In the genomic region with DNA sequence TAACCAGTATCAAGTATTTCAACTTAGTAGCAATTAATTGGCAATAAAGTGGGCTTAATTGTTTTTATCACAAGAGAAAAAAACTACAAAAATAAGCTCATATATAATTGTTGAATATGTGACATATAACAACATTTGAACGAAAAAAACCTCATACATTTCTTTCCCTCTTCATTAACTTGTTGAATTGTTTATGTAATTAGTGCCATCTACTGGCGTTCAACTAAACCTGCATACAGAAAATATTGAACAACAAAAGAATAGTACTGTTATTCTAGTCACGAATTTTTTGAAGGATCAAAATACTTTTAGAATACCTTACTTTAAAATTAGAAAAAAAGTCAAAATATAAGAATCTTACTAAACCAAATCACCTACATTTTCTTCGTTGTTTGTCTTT, we compare ENCODE assay signal across 9 cellular contexts.
DNase-seq lines count a peak whose midpoint lies in the region; ATAC-seq and TF ChIP-seq lines count a peak whose summit lies in the region.
"Had no signal": no experiment of that assay in that cellular context is flagged by ENCODE, and none has a peak within 500 bp of the region (broad histone marks: within the 10 kb centered on the region; RNA-seq: fewer than 3 reads in every experiment).

No MANE protein-coding gene starts in this region.

- H3K27me3 Mint-ChIP-seq in nephron (ENCODE audit: low read depth) (no peaks in the 10 kb centered on the region), WTC11 (ENCODE audit: low read depth) (no peaks in the 10 kb centered on the region; the same call in 1 of the 2 replicates)
- H3K27me3 Mint-ChIP-seq: activated B cell treated with CpG ODN at 0.5 μM for 24 hours had no signal

- POLR2A ChIA-PET in WTC11 (lab: Charles Lee) = no interaction called here

- H3K36me3 Mint-ChIP-seq in nephron (ENCODE audit: low read depth) = peaks cover 3% of the 10 kb centered on the region
- no peaks in the 10 kb centered on the region for H3K36me3 Mint-ChIP-seq in WTC11

- ATAC-seq in WTC11 = no peak

- TF ChIP-seq CTCF in cardiac fibroblast (IDR thresholded peaks at IDR 0.05; ENCODE audit: low read depth, low read length) (peak; percentile 35), nephron (IDR thresholded peaks at IDR 0.05; ENCODE audit: unreplicated experiment in 3 of 3) (peak; percentile 50 to 64 (median 50)), WTC11 (IDR thresholded peaks at IDR 0.05) (no peak), vagina (IDR thresholded peaks at IDR 0.05) (peak in 1 of 3 experiments; percentile 11)

- H3K4me3 Mint-ChIP-seq in nephron (no peak overlapping the region), WTC11 (no peak overlapping the region)
- H3K4me3 Mint-ChIP-seq: activated B cell treated with CpG ODN at 0.5 μM for 24 hours had no signal

- no peaks in the 10 kb centered on the region for H3K36me3 ChIP-seq in vagina

- no peak overlapping the region for H3K27ac ChIP-seq in vagina

- no peaks in the 10 kb centered on the region for H3K4me1 Mint-ChIP-seq in nephron
- H3K4me1 Mint-ChIP-seq in WTC11 = peaks cover 4% of the 10 kb centered on the region
- H3K4me1 Mint-ChIP-seq: activated B cell treated with CpG ODN at 0.5 μM for 24 hours had no signal

- H3K27me3 ChIP-seq in vagina = no peaks in the 10 kb centered on the region

- DNase-seq in NCI-H510A treated with DMSO at 0.1 percent for 48 hours (lab: John Stamatoyannopoulos, UW) (peak; percentile 42), NCI-H510A (lab: John Stamatoyannopoulos, UW) (no peak), NCI-H2107 (lab: John Stamatoyannopoulos, UW) (peak; percentile 0), cardiac fibroblast (ENCODE audit: low read depth in 2 of 2) (peak; percentile 43 to 52), WTC11 (ENCODE audit: low spot score) (no peak), vagina (ENCODE audit: extremely low spot score in 2 of 2) (no peak)
- DNase-seq in effector CD4-positive, alpha-beta T cell = no peak
- DNase-seq: activated B cell treated with CpG ODN at 0.5 μM for 24 hours had no signal

- TF ChIP-seq POLR2A in vagina (IDR thresholded peaks at IDR 0.05) = no peak

- intact Hi-C loops in vagina (cut with DNase I) = no loop called here

- no peaks in the 10 kb centered on the region for H3K4me1 ChIP-seq in vagina

- H3K4me3 ChIP-seq in cardiac fibroblast (replicated peaks in 1 of 2; ENCODE audit: low read depth in 2 of 2, low read length in 2 of 2) (no peak overlapping the region), vagina (no peak overlapping the region)

- H3K27ac Mint-ChIP-seq in nephron (no peak overlapping the region), WTC11 (no peak overlapping the region)
- H3K27ac Mint-ChIP-seq: activated B cell treated with CpG ODN at 0.5 μM for 24 hours had no signal

- H3K9me3 Mint-ChIP-seq in nephron = no peaks in the 10 kb centered on the region
- peaks cover 12% of the 10 kb centered on the region for H3K9me3 Mint-ChIP-seq in WTC11
- H3K9me3 Mint-ChIP-seq: activated B cell treated with CpG ODN at 0.5 μM for 24 hours had no signal

- no peaks in the 10 kb centered on the region for H3K9me3 ChIP-seq in vagina

- CTCF ChIA-PET in WTC11 (lab: Charles Lee) = no interaction called here

TF ChIP-seq in WTC11, 78 proteins besides CTCF, POLR2A, EP300 and RAD21:
- TF ChIP-seq NFYB (CRISPR knock-in tag; conservative IDR thresholded peaks at IDR 0.05; ENCODE audit: low read depth) (no peak), MYBL2 (CRISPR knock-in tag; IDR thresholded peaks at IDR 0.05) (no peak), GABPB1 (CRISPR knock-in tag; IDR thresholded peaks at IDR 0.05) (no peak), ZNF416 (CRISPR knock-in tag; IDR thresholded peaks at IDR 0.05) (no peak), IRF2 (CRISPR knock-in tag; IDR thresholded peaks at IDR 0.05; ENCODE audit: borderline replicate concordance, low read depth) (no peak), NR1H2 (CRISPR knock-in tag; IDR thresholded peaks at IDR 0.05) (no peak), EMX1 (CRISPR knock-in tag; IDR thresholded peaks at IDR 0.05) (no peak), TP53 (CRISPR knock-in tag; IDR thresholded peaks at IDR 0.05) (no peak), CBFB (CRISPR knock-in tag; IDR thresholded peaks at IDR 0.05; ENCODE audit: low read depth) (no peak), ZNF396 (CRISPR knock-in tag; IDR thresholded peaks at IDR 0.05; ENCODE audit: borderline replicate concordance) (no peak)
- TF ChIP-seq, protein P1, sequence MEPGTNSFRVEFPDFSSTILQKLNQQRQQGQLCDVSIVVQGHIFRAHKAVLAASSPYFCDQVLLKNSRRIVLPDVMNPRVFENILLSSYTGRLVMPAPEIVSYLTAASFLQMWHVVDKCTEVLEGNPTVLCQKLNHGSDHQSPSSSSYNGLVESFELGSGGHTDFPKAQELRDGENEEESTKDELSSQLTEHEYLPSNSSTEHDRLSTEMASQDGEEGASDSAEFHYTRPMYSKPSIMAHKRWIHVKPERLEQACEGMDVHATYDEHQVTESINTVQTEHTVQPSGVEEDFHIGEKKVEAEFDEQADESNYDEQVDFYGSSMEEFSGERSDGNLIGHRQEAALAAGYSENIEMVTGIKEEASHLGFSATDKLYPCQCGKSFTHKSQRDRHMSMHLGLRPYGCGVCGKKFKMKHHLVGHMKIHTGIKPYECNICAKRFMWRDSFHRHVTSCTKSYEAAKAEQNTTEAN (CRISPR knock-in tag; IDR thresholded peaks at IDR 0.05) = no peak
- TF ChIP-seq, protein P2, sequence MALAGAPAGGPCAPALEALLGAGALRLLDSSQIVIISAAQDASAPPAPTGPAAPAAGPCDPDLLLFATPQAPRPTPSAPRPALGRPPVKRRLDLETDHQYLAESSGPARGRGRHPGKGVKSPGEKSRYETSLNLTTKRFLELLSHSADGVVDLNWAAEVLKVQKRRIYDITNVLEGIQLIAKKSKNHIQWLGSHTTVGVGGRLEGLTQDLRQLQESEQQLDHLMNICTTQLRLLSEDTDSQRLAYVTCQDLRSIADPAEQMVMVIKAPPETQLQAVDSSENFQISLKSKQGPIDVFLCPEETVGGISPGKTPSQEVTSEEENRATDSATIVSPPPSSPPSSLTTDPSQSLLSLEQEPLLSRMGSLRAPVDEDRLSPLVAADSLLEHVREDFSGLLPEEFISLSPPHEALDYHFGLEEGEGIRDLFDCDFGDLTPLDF (CRISPR knock-in tag; IDR thresholded peaks at IDR 0.05) = no peak
- TF ChIP-seq, protein P3, sequence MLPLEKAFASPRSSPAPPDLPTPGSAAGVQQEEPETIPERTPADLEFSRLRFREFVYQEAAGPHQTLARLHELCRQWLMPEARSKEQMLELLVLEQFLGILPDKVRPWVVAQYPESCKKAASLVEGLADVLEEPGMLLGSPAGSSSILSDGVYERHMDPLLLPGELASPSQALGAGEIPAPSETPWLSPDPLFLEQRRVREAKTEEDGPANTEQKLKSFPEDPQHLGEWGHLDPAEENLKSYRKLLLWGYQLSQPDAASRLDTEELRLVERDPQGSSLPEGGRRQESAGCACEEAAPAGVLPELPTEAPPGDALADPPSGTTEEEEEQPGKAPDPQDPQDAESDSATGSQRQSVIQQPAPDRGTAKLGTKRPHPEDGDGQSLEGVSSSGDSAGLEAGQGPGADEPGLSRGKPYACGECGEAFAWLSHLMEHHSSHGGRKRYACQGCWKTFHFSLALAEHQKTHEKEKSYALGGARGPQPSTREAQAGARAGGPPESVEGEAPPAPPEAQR (CRISPR knock-in tag; IDR thresholded peaks at IDR 0.05) = no peak
- TF ChIP-seq, protein P4, sequence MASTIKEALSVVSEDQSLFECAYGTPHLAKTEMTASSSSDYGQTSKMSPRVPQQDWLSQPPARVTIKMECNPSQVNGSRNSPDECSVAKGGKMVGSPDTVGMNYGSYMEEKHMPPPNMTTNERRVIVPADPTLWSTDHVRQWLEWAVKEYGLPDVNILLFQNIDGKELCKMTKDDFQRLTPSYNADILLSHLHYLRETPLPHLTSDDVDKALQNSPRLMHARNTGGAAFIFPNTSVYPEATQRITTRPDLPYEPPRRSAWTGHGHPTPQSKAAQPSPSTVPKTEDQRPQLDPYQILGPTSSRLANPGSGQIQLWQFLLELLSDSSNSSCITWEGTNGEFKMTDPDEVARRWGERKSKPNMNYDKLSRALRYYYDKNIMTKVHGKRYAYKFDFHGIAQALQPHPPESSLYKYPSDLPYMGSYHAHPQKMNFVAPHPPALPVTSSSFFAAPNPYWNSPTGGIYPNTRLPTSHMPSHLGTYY (CRISPR knock-in tag; IDR thresholded peaks at IDR 0.05) = no peak
- TF ChIP-seq, protein P5, sequence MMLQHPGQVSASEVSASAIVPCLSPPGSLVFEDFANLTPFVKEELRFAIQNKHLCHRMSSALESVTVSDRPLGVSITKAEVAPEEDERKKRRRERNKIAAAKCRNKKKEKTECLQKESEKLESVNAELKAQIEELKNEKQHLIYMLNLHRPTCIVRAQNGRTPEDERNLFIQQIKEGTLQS (CRISPR knock-in tag; conservative IDR thresholded peaks at IDR 0.05) = no peak

Comparison
In these comparisons a context has a peak if more than half of its experiments do, and no peak if none do; other contexts are left out.
1. DNase-seq: peak in NCI-H510A treated with DMSO at 0.1 percent for 48 hours (single experiment), NCI-H2107 (single experiment) and cardiac fibroblast (2 of 2); none in NCI-H510A (single experiment), WTC11 (single experiment), effector CD4-positive, alpha-beta T cell (single experiment) and vagina (0 of 2).